ENCODE assay signal across 34 cellular contexts in the genomic region with DNA sequence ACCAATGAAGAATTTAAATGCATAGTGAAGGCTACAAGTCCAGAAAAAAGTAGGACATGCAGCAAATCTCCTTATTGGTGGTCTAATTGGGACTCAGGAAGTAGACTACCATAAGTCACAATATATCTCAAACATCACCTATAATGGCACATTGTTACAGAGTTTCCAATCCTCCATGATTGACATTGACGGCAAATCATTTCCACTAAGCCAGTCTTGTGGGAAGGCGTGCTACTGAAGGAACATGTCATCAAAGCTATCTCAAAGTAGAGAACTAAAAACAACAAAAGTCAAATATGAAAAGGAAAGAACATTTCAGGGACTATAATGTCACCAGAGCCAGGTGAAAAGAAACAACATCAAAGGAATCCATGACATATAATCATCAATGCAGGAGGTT.
A peak's percentile ranks its signal among the peaks of the same experiment; 100 is the strongest.
DNase-seq lines count a peak whose midpoint lies in the region; ATAC-seq and TF ChIP-seq lines count a peak whose summit lies in the region.
"Had no signal": no experiment of that assay in that cellular context is flagged by ENCODE, and none has a peak within 500 bp of the region (broad histone marks: within the 10 kb centered on the region; RNA-seq: fewer than 3 reads in every experiment).

No MANE protein-coding gene starts in this region.

- H3K27ac Mint-ChIP-seq in activated CD4-positive, alpha-beta T cell treated with anti-CD3 and anti-CD28 coated beads, Interleukin-2, amount 10 ng/mL, durations not matched to agents 24 days and 14 days = no peak overlapping the region
- H3K27ac Mint-ChIP-seq in activated CD4-positive, alpha-beta T cell treated with anti-CD3 and anti-CD28 coated beads for 36 hours = no peak overlapping the region
- peak overlapping the region; percentile 78 for H3K27ac Mint-ChIP-seq in MCF 10A (ENCODE audit: low read depth, unreplicated experiment)
- H3K27ac Mint-ChIP-seq in chondrocyte (ENCODE audit: unreplicated experiment) = no peak overlapping the region
- H3K27ac Mint-ChIP-seq: B cell; CD14-positive monocyte; CD4-positive, alpha-beta memory T cell; CD4-positive, alpha-beta T cell; CD4-positive, CD25-positive, alpha-beta regulatory T cell; CD8-positive, alpha-beta memory T cell; CD8-positive, alpha-beta T cell had no signal

- H3K9me3 Mint-ChIP-seq in activated CD4-positive, alpha-beta T cell treated with anti-CD3 and anti-CD28 coated beads, Interleukin-2, amount 10 ng/mL, durations not matched to agents 24 days and 14 days = no peaks in the 10 kb centered on the region
- H3K9me3 Mint-ChIP-seq in activated CD4-positive, alpha-beta T cell treated with anti-CD3 and anti-CD28 coated beads for 36 hours (ENCODE audit: low read depth) = no peaks in the 10 kb centered on the region
- H3K9me3 Mint-ChIP-seq in MCF 10A (ENCODE audit: unreplicated experiment) (no peaks in the 10 kb centered on the region), chondrocyte (ENCODE audit: low read depth) (peaks cover 5% of the 10 kb centered on the region)
- H3K9me3 Mint-ChIP-seq: CD4-positive, alpha-beta T cell; CD8-positive, alpha-beta T cell had no signal

- H3K27ac ChIP-seq in mammary epithelial cell (ENCODE audit: insufficient read depth, low read depth, low read length) (no peak overlapping the region), OCI-LY3 (ENCODE audit: low read length) (no peak overlapping the region), neural cell (ENCODE audit: low read length) (peak overlapping the region; percentile 19)
- H3K27ac ChIP-seq: 22Rv1; A549; BLaER1; BLaER1 treated with 17β-estradiol and CSF1 and Interleukin-3, amounts not matched to agents 10 nM and 100 nM; C4-2B had no signal

- intact Hi-C loops in activated CD4-positive, alpha-beta T cell treated with anti-CD3 and anti-CD28 coated beads, Interleukin-2, amount 10 ng/mL, durations not matched to agents 24 days and 14 days (cut with micrococcal nuclease) = no loop called here
- intact Hi-C loops in activated CD4-positive, alpha-beta T cell treated with anti-CD3 and anti-CD28 coated beads for 36 hours (cut with DNase I, micrococcal nuclease) = loop anchor here in 1 of 2 experiments (10.0 kb wide), 1 partner anchor 147 kb away; no protein-coding TSS in a partner anchor
- intact Hi-C loops in MCF 10A (cut with micrococcal nuclease) (no loop called here), mammary epithelial cell (cut with micrococcal nuclease) (no loop called here)

- in situ Hi-C loops in mammary epithelial cell (cut with MboI; ENCODE audit: low sequenced_read_pairs in 2 of 2) = no loop called here

- no peak overlapping the region for H3K4me3 Mint-ChIP-seq in activated CD4-positive, alpha-beta T cell treated with anti-CD3 and anti-CD28 coated beads, Interleukin-2, amount 10 ng/mL, durations not matched to agents 24 days and 14 days
- no peak overlapping the region for H3K4me3 Mint-ChIP-seq in activated CD4-positive, alpha-beta T cell treated with anti-CD3 and anti-CD28 coated beads for 36 hours
- no peak overlapping the region for H3K4me3 Mint-ChIP-seq in MCF 10A (ENCODE audit: unreplicated experiment)
- H3K4me3 Mint-ChIP-seq in chondrocyte (ENCODE audit: unreplicated experiment) = no peak overlapping the region
- H3K4me3 Mint-ChIP-seq: B cell; CD4-positive, alpha-beta memory T cell; CD4-positive, alpha-beta T cell; CD4-positive, CD25-positive, alpha-beta regulatory T cell; CD8-positive, alpha-beta memory T cell; CD8-positive, alpha-beta T cell had no signal

- dilution Hi-C loops in mammary epithelial cell (cut with HindIII; ENCODE audit: low sequenced_read_pairs) = loop anchor here (5.0 kb wide), 1 partner anchor 95 kb away; no protein-coding TSS in a partner anchor

- no peaks in the 10 kb centered on the region for H3F3A ChIP-seq in neural cell (ENCODE audit: insufficient read depth, low read length, poor library complexity, severe bottlenecking)

- TF ChIP-seq EP300 in neural cell (conservative IDR thresholded peaks at IDR 0.05; ENCODE audit: poor library complexity, severe bottlenecking) = peak; percentile 92

- no peak for ATAC-seq in activated CD4-positive, alpha-beta T cell treated with anti-CD3 and anti-CD28 coated beads for 36 hours
- ATAC-seq: A549; CD8-positive, alpha-beta T cell had no signal

- H3K9me2 ChIP-seq in neural cell (ENCODE audit: insufficient read depth, low read length) = no peaks in the 10 kb centered on the region

- no peak for TF ChIP-seq CTCF in MCF 10A (IDR thresholded peaks at IDR 0.05; ENCODE audit: unreplicated experiment)
- no peak for TF ChIP-seq CTCF in mammary epithelial cell (conservative IDR thresholded peaks at IDR 0.05 in 1 of 2, IDR thresholded peaks at IDR 0.05 in 1 of 2; ENCODE audit: extremely low read depth in 1 of 2, insufficient read depth in 1 of 2, low read depth in 1 of 2, low read length in 2 of 2)
- no peak for TF ChIP-seq CTCF in OCI-LY3 (IDR thresholded peaks at IDR 0.05; ENCODE audit: low read depth, low read length)
- TF ChIP-seq CTCF in neural cell (IDR thresholded peaks at IDR 0.05; ENCODE audit: poor library complexity, severe bottlenecking) = no peak
- TF ChIP-seq CTCF in chondrocyte (IDR thresholded peaks at IDR 0.05) = no peak

- H3K4me2 ChIP-seq in mammary epithelial cell (ENCODE audit: insufficient read depth, low read depth, low read length) (no peak overlapping the region), OCI-LY3 (ENCODE audit: low read length) (0 out of 2 replicates have a peak overlapping the region, but pooled peaks have one; percentile 10), neural cell (ENCODE audit: low read length) (no peak overlapping the region)
- H3K4me2 ChIP-seq: A549; BLaER1; BLaER1 treated with 17β-estradiol and CSF1 and Interleukin-3, amounts not matched to agents 10 nM and 100 nM had no signal

- H3K79me2 ChIP-seq in mammary epithelial cell (ENCODE audit: insufficient read depth, low read length) (no peaks in the 10 kb centered on the region), OCI-LY3 (ENCODE audit: low read length) (no peaks in the 10 kb centered on the region), neural cell (replicated peaks; ENCODE audit: insufficient read depth, low read length) (no peaks in the 10 kb centered on the region)

- no peaks in the 10 kb centered on the region for H3K36me3 ChIP-seq in mammary epithelial cell (ENCODE audit: insufficient read depth, low read length)
- H3K36me3 ChIP-seq in OCI-LY3 (replicated peaks; ENCODE audit: low read depth, low read length) = peaks cover 2% of the 10 kb centered on the region
- no peaks in the 10 kb centered on the region for H3K36me3 ChIP-seq in neural cell (ENCODE audit: insufficient read depth, low read length)
- H3K36me3 ChIP-seq: BE2C, BLaER1 had no signal

- H3K9ac ChIP-seq in mammary epithelial cell (ENCODE audit: insufficient read depth, low read length) (no peak overlapping the region), OCI-LY3 (ENCODE audit: low read length) (no peak overlapping the region), neural cell (ENCODE audit: low read length) (no peak overlapping the region)
- H3K9ac ChIP-seq: BLaER1; BLaER1 treated with 17β-estradiol and CSF1 and Interleukin-3, amounts not matched to agents 10 nM and 100 nM had no signal

- H3K27me3 Mint-ChIP-seq in activated CD4-positive, alpha-beta T cell treated with anti-CD3 and anti-CD28 coated beads, Interleukin-2, amount 10 ng/mL, durations not matched to agents 24 days and 14 days = no peaks in the 10 kb centered on the region
- peaks cover 11% of the 10 kb centered on the region for H3K27me3 Mint-ChIP-seq in activated CD4-positive, alpha-beta T cell treated with anti-CD3 and anti-CD28 coated beads for 36 hours
- H3K27me3 Mint-ChIP-seq in MCF 10A (ENCODE audit: insufficient read depth, unreplicated experiment) (no peaks in the 10 kb centered on the region), chondrocyte (ENCODE audit: low read depth) (peaks cover 14% of the 10 kb centered on the region)

- BruUV-seq in MCF 10A (replicated peaks; lab: Mats Ljungman, UMichigan) (no TSS peak), mammary epithelial cell (replicated peaks; lab: Mats Ljungman, UMichigan) (no TSS peak)

- DNase-seq in activated CD4-positive, alpha-beta T cell treated with anti-CD3 and anti-CD28 coated beads, Interleukin-2, amount 10 ng/mL, durations not matched to agents 24 days and 14 days = peak; percentile 7
- no peak for DNase-seq in activated CD4-positive, alpha-beta T cell treated with anti-CD3 and anti-CD28 coated beads for 36 hours
- DNase-seq in MCF 10A (ENCODE audit: unreplicated experiment) (no peak), mammary epithelial cell (no peak), chondrocyte (ENCODE audit: low spot score) (no peak)
- no peak for DNase-seq in activated effector memory CD4-positive, alpha-beta T cell treated with anti-CD3 and anti-CD28 coated beads, Interleukin-2, amount 50 U/mL, for 16 hours
- DNase-seq: 8988T; ACHN; AML-193; BE2C; C1 segment of cervical spinal cord; Caco-2; Calu3; CD4-positive, alpha-beta memory T cell; CD4-positive, alpha-beta T cell; CD4-positive, CD25-positive, alpha-beta regulatory T cell; CD8-positive, alpha-beta memory T cell; CD8-positive, alpha-beta T cell; COR-L47; DMS 273 treated with DMSO at 0.1 percent for 48 hours; DMS53; DMS79; DMS79 treated with DMSO at 0.1 percent for 48 hours; DND-41; EL had no signal

- H4K20me1 ChIP-seq in mammary epithelial cell (ENCODE audit: insufficient read depth, low read length) = no peaks in the 10 kb centered on the region
- no peaks in the 10 kb centered on the region for H4K20me1 ChIP-seq in OCI-LY3 (ENCODE audit: insufficient read depth, low read length)
- H4K20me1 ChIP-seq in neural cell (ENCODE audit: insufficient read depth) = no peaks in the 10 kb centered on the region
- H4K20me1 ChIP-seq: BLaER1; BLaER1 treated with 17β-estradiol and CSF1 and Interleukin-3, amounts not matched to agents 10 nM and 100 nM had no signal

- TF ChIP-seq RAD21 in neural cell (conservative IDR thresholded peaks at IDR 0.05) = no peak

- CTCF ChIA-PET in activated CD4-positive, alpha-beta T cell treated with anti-CD3 and anti-CD28 coated beads for 36 hours (lab: Charles Lee) = no interaction called here
- CTCF ChIA-PET in MCF 10A (lab: Yijun Ruan, JAX) (interaction anchor here (0.6 kb wide), 2 partner anchors 27 to 744 kb away, joined by 3 read pairs; no protein-coding TSS in a partner anchor), mammary epithelial cell (lab: Charles Lee; ENCODE audit: low non-redundant PET) (no interaction called here)

- no peak overlapping the region for H3K4me3 ChIP-seq in mammary epithelial cell (replicated peaks in 1 of 3; ENCODE audit: insufficient read depth in 1 of 3, low read depth in 2 of 3, low read length in 3 of 3)
- H3K4me3 ChIP-seq in OCI-LY3 (ENCODE audit: low read length) = no peak overlapping the region
- no peak overlapping the region for H3K4me3 ChIP-seq in neural cell (ENCODE audit: low read length)
- H3K4me3 ChIP-seq: A549; BLaER1; BLaER1 treated with 17β-estradiol and CSF1 and Interleukin-3, amounts not matched to agents 10 nM and 100 nM had no signal

- POLR2A ChIA-PET in activated CD4-positive, alpha-beta T cell treated with anti-CD3 and anti-CD28 coated beads for 36 hours (lab: Charles Lee) = no interaction called here
- POLR2A ChIA-PET in MCF 10A (lab: Yijun Ruan, JAX) = interaction anchor here (0.9 kb wide), 1 partner anchor 95 kb away, joined by 4 read pairs; no protein-coding TSS in a partner anchor

- H3K4me1 ChIP-seq in mammary epithelial cell (ENCODE audit: insufficient read depth, low read length) = no peaks in the 10 kb centered on the region
- H3K4me1 ChIP-seq in OCI-LY3 (ENCODE audit: low read length) = peaks cover 9% of the 10 kb centered on the region
- H3K4me1 ChIP-seq: BE2C, BLaER1, Caco-2 had no signal

- H3K9me3 ChIP-seq in mammary epithelial cell (replicated peaks; ENCODE audit: insufficient read depth, low read length) (peaks cover 3% of the 10 kb centered on the region), OCI-LY3 (ENCODE audit: insufficient read depth, low read length) (no peaks in the 10 kb centered on the region), neural cell (ENCODE audit: low read length) (no peaks in the 10 kb centered on the region)
- H3K9me3 ChIP-seq: BE2C, BLaER1, Caco-2 had no signal

- WGBS in mammary epithelial cell (ENCODE audit: low coverage, missing lambda C conversion rate) = 100% methylated on average over 2 of the region's 2 CpGs

- H3K4me1 Mint-ChIP-seq in activated CD4-positive, alpha-beta T cell treated with anti-CD3 and anti-CD28 coated beads, Interleukin-2, amount 10 ng/mL, durations not matched to agents 24 days and 14 days = no peaks in the 10 kb centered on the region
- H3K4me1 Mint-ChIP-seq in activated CD4-positive, alpha-beta T cell treated with anti-CD3 and anti-CD28 coated beads for 36 hours = no peaks in the 10 kb centered on the region
- peaks cover 26% of the 10 kb centered on the region for H3K4me1 Mint-ChIP-seq in MCF 10A (ENCODE audit: insufficient read depth, unreplicated experiment)
- peaks cover 8% of the 10 kb centered on the region for H3K4me1 Mint-ChIP-seq in chondrocyte (ENCODE audit: low read depth)
- H3K4me1 Mint-ChIP-seq: B cell; CD14-positive monocyte; CD4-positive, alpha-beta memory T cell; CD4-positive, CD25-positive, alpha-beta regulatory T cell; CD8-positive, alpha-beta memory T cell had no signal

- no peaks in the 10 kb centered on the region for H3K36me3 Mint-ChIP-seq in activated CD4-positive, alpha-beta T cell treated with anti-CD3 and anti-CD28 coated beads, Interleukin-2, amount 10 ng/mL, durations not matched to agents 24 days and 14 days (ENCODE audit: low read depth)
- no peaks in the 10 kb centered on the region for H3K36me3 Mint-ChIP-seq in activated CD4-positive, alpha-beta T cell treated with anti-CD3 and anti-CD28 coated beads for 36 hours (ENCODE audit: low read depth)
- H3K36me3 Mint-ChIP-seq in MCF 10A (ENCODE audit: insufficient read depth, unreplicated experiment) (peaks cover 60% of the 10 kb centered on the region), chondrocyte (ENCODE audit: low read depth) (no peaks in the 10 kb centered on the region)
- H3K36me3 Mint-ChIP-seq: CD14-positive monocyte; CD4-positive, alpha-beta memory T cell; CD4-positive, CD25-positive, alpha-beta regulatory T cell; CD8-positive, alpha-beta memory T cell; CD8-positive, alpha-beta T cell had no signal

- no peak overlapping the region for H2AFZ ChIP-seq in mammary epithelial cell (ENCODE audit: low read depth, low read length)
- H2AFZ ChIP-seq in OCI-LY3 (ENCODE audit: low read depth, low read length) = no peak overlapping the region; the same call in 1 of the 2 replicates
- H2AFZ ChIP-seq in neural cell (ENCODE audit: low read depth, low read length) = no peak overlapping the region

- no peaks in the 10 kb centered on the region for H3K27me3 ChIP-seq in mammary epithelial cell (ENCODE audit: insufficient read depth, low read length)
- no peaks in the 10 kb centered on the region for H3K27me3 ChIP-seq in OCI-LY3 (ENCODE audit: low read depth, low read length)
- no peaks in the 10 kb centered on the region for H3K27me3 ChIP-seq in neural cell (ENCODE audit: insufficient read depth, low read depth, low read length)
- H3K27me3 ChIP-seq: BE2C; BLaER1; BLaER1 treated with 17β-estradiol and CSF1 and Interleukin-3, amounts not matched to agents 10 nM and 100 nM had no signal
